ENCODE assay signal across 9 cellular contexts in the genomic region with DNA sequence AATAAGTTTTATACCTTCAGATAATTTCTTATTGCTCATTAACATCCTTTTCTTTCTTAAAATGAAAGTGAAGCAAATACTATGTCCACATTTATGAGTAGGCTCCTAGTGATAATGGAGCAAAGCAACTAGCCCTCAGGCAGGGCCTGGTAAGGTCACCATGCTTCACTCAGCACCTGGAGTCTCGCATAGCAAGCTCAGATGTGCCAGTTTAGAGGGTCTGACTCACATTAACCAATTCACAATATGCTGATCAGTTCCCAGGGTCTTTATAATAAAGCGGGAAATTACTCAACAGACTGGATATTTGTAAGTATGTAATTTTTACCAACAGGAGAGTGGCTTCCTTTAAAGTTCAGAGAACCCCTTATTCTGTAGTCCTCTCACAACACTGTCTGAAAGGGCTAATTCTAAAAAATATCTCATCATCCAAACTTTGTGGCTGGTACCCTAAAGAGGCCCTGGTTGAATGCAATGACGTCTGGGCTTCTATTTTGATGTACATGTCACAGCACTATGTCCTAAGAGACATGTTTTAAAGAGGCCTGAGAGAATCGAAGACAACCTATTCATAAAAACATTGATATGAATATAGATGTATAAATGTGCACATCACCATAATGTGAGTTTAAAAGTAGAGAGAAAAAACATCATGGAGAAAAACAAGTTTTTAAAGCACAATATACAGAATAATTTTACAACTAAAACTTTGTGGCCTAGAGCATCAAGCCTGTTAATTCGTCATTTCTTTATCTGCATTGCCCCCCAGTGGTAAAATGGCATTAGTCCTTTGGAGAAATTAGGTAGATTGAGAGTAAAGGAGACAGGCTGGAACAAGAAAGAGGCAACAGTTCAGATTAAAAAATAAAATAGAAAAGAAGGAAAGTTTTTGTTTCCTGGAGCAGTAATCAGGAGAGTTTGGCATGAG. TPM values are rescaled to one million over a fixed set of nuclear protein-coding genes. Genes with fewer than 3 reads are reported as not detected.
DNase-seq lines count a peak whose midpoint lies in the region; ATAC-seq, FAIRE-seq and TF ChIP-seq lines count a peak whose summit lies in the region.
"Had no signal": no experiment of that assay in that cellular context is flagged by ENCODE, and none has a peak within 500 bp of the region (broad histone marks: within the 10 kb centered on the region; RNA-seq: fewer than 3 reads in every experiment).

No MANE protein-coding gene starts in this region.

- intact Hi-C loops in Right ventricle myocardium inferior (cut with DNase I) (no loop called here), adrenal gland (cut with DNase I) (no loop called here), kidney (cut with DNase I) (no loop called here)

- H3K4me1 ChIP-seq in cardiac muscle cell (ENCODE audit: low read depth), result no peaks in the 10 kb centered on the region
- no peaks in the 10 kb centered on the region for H3K4me1 ChIP-seq in adrenal gland (replicated peaks in 1 of 2)
- H3K4me1 ChIP-seq in kidney (ENCODE audit: control insufficient read depth in 1 of 2, insufficient read depth in 1 of 2, low read depth in 1 of 2, low read length in 2 of 2), result no peaks in the 10 kb centered on the region

- 59 to 67% (median 62%) methylated on average over 5 of the region's 5 CpGs for WGBS in adrenal gland, 4 donors

- H3K27ac ChIP-seq in cardiac muscle cell (no peak overlapping the region), adrenal gland (no peak overlapping the region), kidney (ENCODE audit: low read depth in 2 of 2, low read length in 2 of 2) (no peak overlapping the region)
- H3K27ac ChIP-seq: epithelial cell of prostate had no signal

- no peak overlapping the region for H3K4me3 ChIP-seq in cardiac muscle cell
- H3K4me3 ChIP-seq in adrenal gland, result no peak overlapping the region
- H3K4me3 ChIP-seq in kidney (ENCODE audit: low read length in 2 of 2), result no peak overlapping the region

- ATAC-seq in Right ventricle myocardium inferior (no peak), HG02642 (IDR thresholded peaks at IDR 0.05; ENCODE audit: poor library complexity, unreplicated experiment) (peak; percentile 44)

- no peak overlapping the region for H3K9ac ChIP-seq in kidney (ENCODE audit: low read length in 2 of 2)

- H3K27me3 ChIP-seq in cardiac muscle cell, result no peaks in the 10 kb centered on the region
- no peaks in the 10 kb centered on the region for H3K27me3 ChIP-seq in adrenal gland

- peak; percentile 67 to 74 for DNase-seq in cardiac muscle cell (ENCODE audit: low read depth in 1 of 2, low spot score in 1 of 2)
- DNase-seq in Right ventricle myocardium inferior (ENCODE audit: missing footprints), result no peak
- peak; percentile 41 for DNase-seq in NCI-H748 (lab: John Stamatoyannopoulos, UW; ENCODE audit: unreplicated experiment)
- DNase-seq in adrenal gland, result no peak
- no peak for DNase-seq in kidney
- no peak for DNase-seq in NCI-H1694 (lab: John Stamatoyannopoulos, UW)
- no peak for DNase-seq in 8988T

- H3K36me3 ChIP-seq in cardiac muscle cell, result no peaks in the 10 kb centered on the region
- H3K36me3 ChIP-seq in adrenal gland (replicated peaks in 1 of 2), result no peaks in the 10 kb centered on the region
- no peaks in the 10 kb centered on the region for H3K36me3 ChIP-seq in kidney (ENCODE audit: control insufficient read depth in 1 of 2, insufficient read depth in 2 of 2, low read length in 2 of 2)

- H3K9me3 ChIP-seq in cardiac muscle cell (ENCODE audit: low read depth) (no peaks in the 10 kb centered on the region), adrenal gland (replicated peaks in 1 of 3) (no peaks in the 10 kb centered on the region), kidney (ENCODE audit: control insufficient read depth in 1 of 2, low read length in 2 of 2) (no peaks in the 10 kb centered on the region)

- no peak for TF ChIP-seq POLR2A in adrenal gland (IDR thresholded peaks at IDR 0.05)

- FAIRE-seq in kidney (lab: Jason Lieb, UNC), result peak; percentile 76

- TF ChIP-seq CTCF in cardiac muscle cell (IDR thresholded peaks at IDR 0.05; ENCODE audit: low read depth, low read length) (peak; percentile 62), adrenal gland (IDR thresholded peaks at IDR 0.05) (peak in 4 of 6 experiments; percentile 21 to 43 (median 40)), kidney (IDR thresholded peaks at IDR 0.05; ENCODE audit: borderline replicate concordance, extremely low read depth, insufficient read depth) (peak; percentile 45)

RNA-seq across cellular contexts. Expression of gene IL21, which starts 44.3 kb away (rescaled TPM):
- total RNA-seq in cardiac muscle cell, result not detected in 2 replicates
- polyA plus RNA-seq in cardiac muscle cell, result not detected in 2 replicates
- total RNA-seq in Right ventricle myocardium inferior, result not detected
- not detected for total RNA-seq in adrenal gland
- polyA plus RNA-seq in adrenal gland, result not detected
- total RNA-seq in kidney, result not detected
- polyA plus RNA-seq in kidney (ENCODE audit: insufficient read depth, low read depth, low replicate concordance), result not detected

Comparison
In these comparisons a context has a peak if more than half of its experiments do, and no peak if none do; other contexts are left out.
1. DNase-seq: peak in cardiac muscle cell (2 of 2) and NCI-H748 (single experiment); none in Right ventricle myocardium inferior (single experiment), adrenal gland (0 of 7), kidney (single experiment), NCI-H1694 (single experiment) and 8988T (single experiment).
2. Peak in every context shown above with its lines, with median percentiles within 50 percentile points of each other: CTCF ChIP-seq.